ENCODE assay signal across 8 cellular contexts in the genomic region with DNA sequence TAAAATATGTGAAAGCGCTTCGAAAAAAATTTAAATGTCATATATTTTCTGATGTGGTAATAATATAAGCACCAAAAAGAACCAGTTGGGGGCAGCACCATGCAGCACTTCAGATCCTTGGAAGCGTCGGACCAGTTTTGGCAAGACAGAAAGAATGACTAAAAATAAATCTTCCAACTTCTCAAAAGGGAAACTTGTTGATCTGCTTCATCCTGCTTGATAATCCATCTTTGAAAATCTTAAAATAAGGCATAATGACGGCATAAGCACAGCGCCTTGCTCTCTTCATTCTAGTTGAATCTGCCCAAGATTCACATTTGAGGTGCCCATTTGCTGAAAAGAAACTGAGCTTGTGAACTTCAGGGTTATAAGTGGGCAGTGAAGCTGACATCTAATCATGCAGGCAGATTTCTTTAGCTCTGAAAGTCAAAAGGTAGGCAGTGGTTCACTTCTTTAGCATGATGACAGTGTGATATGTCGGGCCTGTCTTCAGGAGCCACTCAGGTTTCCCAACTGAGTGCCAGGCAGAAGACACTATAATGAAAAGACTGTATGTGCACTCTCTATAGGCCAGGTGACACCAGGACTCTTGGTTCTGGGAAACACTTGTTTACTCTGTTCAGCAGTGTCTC. TPM values are rescaled to one million over a fixed set of nuclear protein-coding genes. Genes with fewer than 3 reads are reported as not detected.
DNase-seq lines count a peak whose midpoint lies in the region; ATAC-seq, FAIRE-seq and TF ChIP-seq lines count a peak whose summit lies in the region.

No MANE protein-coding gene starts in this region.

- no peak overlapping the region for H4K91ac ChIP-seq in H1 (replicated peaks; ENCODE audit: insufficient read length, low read length)

- no peak overlapping the region for H3K4me3 Mint-ChIP-seq in mesothelial cell of epicardium

- no peak overlapping the region for H3K18ac ChIP-seq in H1 (ENCODE audit: extremely low read depth, low read length)

- H4K20me1 ChIP-seq in H1 (replicated peaks in 1 of 2; ENCODE audit: control insufficient read depth in 1 of 2, insufficient read depth in 2 of 2, low read length in 2 of 2): no peaks in the 10 kb centered on the region

- H3K9ac ChIP-seq in H1 (replicated peaks in 1 of 4; ENCODE audit: extremely low read depth in 1 of 4, low read depth in 3 of 4, low read length in 3 of 4): peak overlapping the region in 1 of 4 experiments; percentile 9; a peak in 1 of 7 replicates

- no peaks in the 10 kb centered on the region for H3K79me2 ChIP-seq in H1 (ENCODE audit: control insufficient read depth in 1 of 2, insufficient read depth in 2 of 2, low read length in 2 of 2)

- no peak overlapping the region for H2BK120ac ChIP-seq in H1 (replicated peaks; ENCODE audit: low read depth, low read length)

- no peak overlapping the region for H4K5ac ChIP-seq in H1 (ENCODE audit: insufficient read length, low read depth, low read length)

- H3K4me1 ChIP-seq in H1 (replicated peaks in 1 of 4; ENCODE audit: control insufficient read depth in 3 of 4, insufficient read depth in 4 of 4, low read length in 3 of 4): peaks cover 2 to 11% (median 8%) of the 10 kb centered on the region in 4 experiments

- TF ChIP-seq CTCF in H1 (IDR thresholded peaks at IDR 0.05; ENCODE audit: control extremely low read depth in 1 of 3, insufficient read depth in 1 of 3, low read depth in 1 of 3, low read length in 3 of 3): peak; percentile 18 to 61 (median 46)
- peak; percentile 71 for TF ChIP-seq CTCF in mesothelial cell of epicardium (IDR thresholded peaks at IDR 0.05; ENCODE audit: unreplicated experiment)

- H3K9me3 Mint-ChIP-seq in mesothelial cell of epicardium: no peaks in the 10 kb centered on the region

- no peak overlapping the region for H3K4ac ChIP-seq in H1 (replicated peaks; ENCODE audit: insufficient read length, low read depth, low read length)

- H3K27ac ChIP-seq in H1 (ENCODE audit: low read depth, low read length): no peak overlapping the region

- peak; percentile 70 for FAIRE-seq in H1 (lab: Jason Lieb, UNC)

- H2BK20ac ChIP-seq in H1 (ENCODE audit: low read length): no peak overlapping the region

- peak overlapping the region; percentile 16 to 43 for H3K4me2 ChIP-seq in H1 (ENCODE audit: insufficient read depth in 1 of 2, low read depth in 2 of 2, low read length in 2 of 2)

- no peaks in the 10 kb centered on the region for H3K27me3 ChIP-seq in H1 (replicated peaks in 1 of 4; ENCODE audit: control insufficient read depth in 3 of 4, extremely low read depth in 1 of 4, insufficient read depth in 3 of 4, low read length in 3 of 4)

- H3K36me3 Mint-ChIP-seq in mesothelial cell of epicardium: no peaks in the 10 kb centered on the region

- H4K8ac ChIP-seq in H1 (ENCODE audit: extremely low read depth, insufficient read depth, low read length): no peak overlapping the region

- POLR2A ChIA-PET in H1 (lab: Charles Lee; ENCODE audit: partially characterized antibody): interaction anchor here (1.4 to 14.2 kb wide), 4 partner anchors 17 to 162 kb away, joined by 4 to 162 read pairs (median 6); partner anchors contain the start of genes HPDL, MUTYH, PRDX1 and TOE1

- H2BK5ac ChIP-seq in H1 (ENCODE audit: low read depth, low read length): no peak overlapping the region

- DNase-seq in SKM-1 treated with dmso at 0.1 percent for 144 hours (lab: John Stamatoyannopoulos, UW; ENCODE audit: unreplicated experiment) (peak; percentile 16), SKM-1 (lab: John Stamatoyannopoulos, UW; ENCODE audit: unreplicated experiment) (no peak), NCI-H2081 treated with DMSO at 0.1 percent for 48 hours (lab: John Stamatoyannopoulos, UW) (peak; percentile 46), H1 (ENCODE audit: low read depth in 1 of 2, low spot score in 2 of 2) (no peak), mesothelial cell of epicardium (ENCODE audit: low spot score in 2 of 2, unreplicated experiment in 2 of 2) (no peak)
- peak; percentile 26 for DNase-seq in activated CD4-positive, alpha-beta T cell treated with anti-CD3 and anti-CD28 coated beads for 1 hour
- DNase-seq in stimulated activated naive CD8-positive, alpha-beta T cell treated with anti-CD3 and anti-CD28 coated beads, Interleukin-15, Interleukin-2, amounts not matched to agents 100 U/mL and 50 U/mL, for 24 hours: peak; percentile 59

- H3K27me3 Mint-ChIP-seq in mesothelial cell of epicardium (ENCODE audit: low read depth): no peaks in the 10 kb centered on the region

- H3K4me1 Mint-ChIP-seq in mesothelial cell of epicardium: peaks cover 9% of the 10 kb centered on the region

- H3K9me3 ChIP-seq in H1 (ENCODE audit: insufficient read depth in 2 of 2, low read depth in 1 of 2, low read length in 1 of 2): no peaks in the 10 kb centered on the region

- no peaks in the 10 kb centered on the region for H3K36me3 ChIP-seq in H1 (ENCODE audit: control insufficient read depth in 2 of 4, insufficient read depth in 4 of 4, low read length in 3 of 4)

- 55% methylated on average over 7 of the region's 7 CpGs; no CpG with 5 or more reads in 1 of the 2 experiments for WGBS in H1 (ENCODE audit: extremely low coverage in 1 of 2, insufficient coverage in 1 of 2, insufficient read length in 1 of 2, insufficient replicate concordance in 2 of 2, low coverage in 1 of 2, low lambda C conversion rate in 2 of 2, missing lambda C conversion rate in 1 of 2), 2 experiments

- H3K23me2 ChIP-seq in H1 (ENCODE audit: low read depth, low read length): no peaks in the 10 kb centered on the region

- no peak overlapping the region for H2AK5ac ChIP-seq in H1 (ENCODE audit: low read depth, low read length)

- ATAC-seq in stimulated activated naive CD8-positive, alpha-beta T cell treated with anti-CD3 and anti-CD28 coated beads, Interleukin-15, Interleukin-2, amounts not matched to agents 100 U/mL and 50 U/mL, for 24 hours: peak; percentile 55
- ATAC-seq in GM18858 (IDR thresholded peaks at IDR 0.05; ENCODE audit: unreplicated experiment): no peak

- H2BK12ac ChIP-seq in H1 (ENCODE audit: low read depth, low read length): no peak overlapping the region

- no peaks in the 10 kb centered on the region; the same call in 1 of the 2 replicates for H3K79me1 ChIP-seq in H1 (ENCODE audit: low read depth, low read length)

- H3K23ac ChIP-seq in H1 (ENCODE audit: insufficient read length): no peak overlapping the region

- no peak for TF ChIP-seq EP300 in H1 (IDR thresholded peaks at IDR 0.05; ENCODE audit: borderline replicate concordance in 1 of 2, low read depth in 2 of 2, low read length in 2 of 2)

- no peak overlapping the region for H2BK15ac ChIP-seq in H1 (ENCODE audit: low read length)

- H2AFZ ChIP-seq in H1 (ENCODE audit: low read length): no peak overlapping the region

- no peak overlapping the region for H3K56ac ChIP-seq in H1 (replicated peaks; ENCODE audit: insufficient read length, low read depth, low read length)

- CTCF ChIA-PET in H1 (lab: Charles Lee; ENCODE audit: partially characterized antibody): interaction anchor here (0.6 to 10.3 kb wide), 26 partner anchors 9 to 342 kb away, joined by 3 to 194 read pairs (median 4); partner anchors contain the start of genes CCDC163, HPDL, MMACHC and MUTYH

- H3K27ac Mint-ChIP-seq in mesothelial cell of epicardium: peak overlapping the region; percentile 39

- H3K14ac ChIP-seq in H1 (ENCODE audit: insufficient read length): no peak overlapping the region

- H3K4me3 ChIP-seq in H1 (ENCODE audit: extremely low read depth in 1 of 4, insufficient read depth in 2 of 4, low read depth in 3 of 4, low read length in 4 of 4): no peak overlapping the region

- TF ChIP-seq POLR2A in H1 (IDR thresholded peaks at IDR 0.05; ENCODE audit: control extremely low read depth in 1 of 2, low read depth in 2 of 2, low read length in 2 of 2): no peak

- peak; percentile 78 to 83 for TF ChIP-seq RAD21 in H1 (IDR thresholded peaks at IDR 0.05 in 1 of 2, conservative IDR thresholded peaks at IDR 0.05 in 1 of 2; ENCODE audit: low read depth in 2 of 2, low read length in 2 of 2)

TF ChIP-seq in H1, 55 proteins besides CTCF, POLR2A, EP300 and RAD21 (continues in another document):
- no peak for TF ChIP-seq BACH1 (IDR thresholded peaks at IDR 0.05; ENCODE audit: low read length)
- no peak for TF ChIP-seq SIX5 (IDR thresholded peaks at IDR 0.05; ENCODE audit: low read depth, low read length)
- no peak for TF ChIP-seq SIRT6 (IDR thresholded peaks at IDR 0.05; ENCODE audit: low read length)

RNA-seq across cellular contexts. Expression of gene MUTYH, which starts 19.8 kb away (rescaled TPM):
- total RNA-seq in H1 (2021; fragmentation: NEBNext Ultra II Directional; extraction: Animal tissue kit (Norgen Biotek cat#: 25700)): 51.9 TPM in 2 replicates
- 65.7 and 86.4 TPM in 2 replicates for polyA plus RNA-seq in H1 (2011; rRNA removed)
- polyA plus RNA-seq in H1 (2011; cell fraction: cytosol; rRNA removed): 86.1 TPM
- 179 TPM for polyA plus RNA-seq in H1 (2011; cell fraction: nucleus; rRNA removed)
- polyA plus RNA-seq in H1 (2012, experiment 1 of 2): 35.6 to 60.4 TPM (median 53.2 TPM) in 4 replicates
- polyA plus RNA-seq in H1 (2012, experiment 2 of 2): 49.5 TPM
- 36.0 TPM for polyA plus RNA-seq in H1 (2013, experiment 1 of 2)
- 33.4 TPM for polyA plus RNA-seq in H1 (2013, experiment 2 of 2)
- polyA minus RNA-seq in H1 (2011; rRNA and poly(A)+ RNA removed): 32.8 and 32.9 TPM in 2 replicates
- polyA minus RNA-seq in H1 (2011; cell fraction: cytosol; rRNA and poly(A)+ RNA removed): 29.2 TPM
- polyA minus RNA-seq in H1 (2011; cell fraction: nucleus; rRNA and poly(A)+ RNA removed): 45.1 TPM
- 39.5 to 43.1 TPM (median 43.0 TPM) in 3 replicates for total RNA-seq in mesothelial cell of epicardium

RNA-seq across cellular contexts. Expression of gene TOE1, which starts 20.0 kb away (rescaled TPM):
- total RNA-seq in H1 (2021; fragmentation: NEBNext Ultra II Directional; extraction: Animal tissue kit (Norgen Biotek cat#: 25700)): 14.5 and 15.2 TPM in 2 replicates
- polyA plus RNA-seq in H1 (2011; rRNA removed): 23.6 and 25.8 TPM in 2 replicates
- 32.5 TPM for polyA plus RNA-seq in H1 (2011; cell fraction: cytosol; rRNA removed)
- 28.7 TPM for polyA plus RNA-seq in H1 (2011; cell fraction: nucleus; rRNA removed)
- polyA plus RNA-seq in H1 (2012, experiment 1 of 2): 11.0 to 18.9 TPM (median 17.6 TPM) in 4 replicates
- polyA plus RNA-seq in H1 (2012, experiment 2 of 2): 12.8 TPM
- polyA plus RNA-seq in H1 (2013, experiment 1 of 2): 12.2 TPM
- polyA plus RNA-seq in H1 (2013, experiment 2 of 2): 11.9 TPM
- polyA minus RNA-seq in H1 (2011; rRNA and poly(A)+ RNA removed): 32.6 and 45.7 TPM in 2 replicates
- polyA minus RNA-seq in H1 (2011; cell fraction: cytosol; rRNA and poly(A)+ RNA removed): 15.1 TPM
- polyA minus RNA-seq in H1 (2011; cell fraction: nucleus; rRNA and poly(A)+ RNA removed): 31.6 TPM
- total RNA-seq in mesothelial cell of epicardium: 10.9 to 14.0 TPM (median 13.2 TPM) in 3 replicates

RNA-seq across cellular contexts. Expression of gene HPDL, which starts 33.3 kb away (rescaled TPM):
- 58.5 and 60.6 TPM in 2 replicates for total RNA-seq in H1 (2021; fragmentation: NEBNext Ultra II Directional; extraction: Animal tissue kit (Norgen Biotek cat#: 25700))
- 62.7 and 100 TPM in 2 replicates for polyA plus RNA-seq in H1 (2011; rRNA removed)
- polyA plus RNA-seq in H1 (2011; cell fraction: cytosol; rRNA removed): 61.2 TPM
- polyA plus RNA-seq in H1 (2011; cell fraction: nucleus; rRNA removed): 73.7 TPM
- polyA plus RNA-seq in H1 (2012, experiment 1 of 2): 33.0 to 45.0 TPM (median 38.0 TPM) in 4 replicates
- 46.7 TPM for polyA plus RNA-seq in H1 (2012, experiment 2 of 2)
- polyA plus RNA-seq in H1 (2013, experiment 1 of 2): 15.6 TPM
- 13.3 TPM for polyA plus RNA-seq in H1 (2013, experiment 2 of 2)
- 11.5 and 13.9 TPM in 2 replicates for polyA minus RNA-seq in H1 (2011; rRNA and poly(A)+ RNA removed)
- polyA minus RNA-seq in H1 (2011; cell fraction: cytosol; rRNA and poly(A)+ RNA removed): 29.4 TPM
- polyA minus RNA-seq in H1 (2011; cell fraction: nucleus; rRNA and poly(A)+ RNA removed): 39.4 TPM
- 2.1 to 2.8 TPM (median 2.4 TPM) in 3 replicates for total RNA-seq in mesothelial cell of epicardium

Comparison
In these comparisons a context has a peak if more than half of its experiments do, and no peak if none do; other contexts are left out.
1. DNase-seq: peak in SKM-1 treated with dmso at 0.1 percent for 144 hours (single experiment), NCI-H2081 treated with DMSO at 0.1 percent for 48 hours (single experiment), activated CD4-positive, alpha-beta T cell treated with anti-CD3 and anti-CD28 coated beads for 1 hour (single experiment) and stimulated activated naive CD8-positive, alpha-beta T cell treated with anti-CD3 and anti-CD28 coated beads, Interleukin-15, Interleukin-2, amounts not matched to agents 100 U/mL and 50 U/mL, for 24 hours (single experiment); none in SKM-1 (single experiment), H1 (0 of 2) and mesothelial cell of epicardium (0 of 2).
2. RNA of gene HPDL, which starts 33.3 kb away (total RNA-seq): 58.5 to 60.6 TPM in H1; 2.1 to 2.8 TPM in mesothelial cell of epicardium; every median in the first group is over 10 times any median in the second.